ENCODE assay signal across 19 cellular contexts in genomic region chr2:55993685-55994084, GRCh38.
"Had no signal": no experiment of that assay in that cellular context is flagged by ENCODE, and none has a peak within 500 bp of the region (broad histone marks: within the 10 kb centered on the region; RNA-seq: fewer than 3 reads in every experiment).

No MANE protein-coding gene starts in this region.

- H3K4me1 Mint-ChIP-seq: naive thymus-derived CD4-positive, alpha-beta T cell; stimulated activated memory B cell treated with anti-CD40 and anti-IgM and Interleukin-4, amounts not matched to agents 10 μg/mL and 1 μg/mL and 100 μg/mL, for 72 hours had no signal

- H3K27ac ChIP-seq: esophagus muscularis mucosa, gastroesophageal sphincter, neutrophil, ovary, transverse colon had no signal

- H3K27me3 ChIP-seq: esophagus muscularis mucosa, gastroesophageal sphincter, ovary had no signal

- H3K27ac Mint-ChIP-seq: naive thymus-derived CD4-positive, alpha-beta T cell; progenitor cell of endocrine pancreas; stimulated activated memory B cell treated with anti-CD40 and anti-IgM and Interleukin-4, amounts not matched to agents 10 μg/mL and 1 μg/mL and 100 μg/mL, for 72 hours; stimulated activated naive CD8-positive, alpha-beta T cell treated with anti-CD3 and anti-CD28 coated beads, Interleukin-15, Interleukin-2, amounts not matched to agents 100 ng/mL and 50 ng/mL, for 24 hours had no signal

- H3K9me3 Mint-ChIP-seq: stimulated activated memory B cell treated with anti-CD40 and anti-IgM and Interleukin-4, amounts not matched to agents 10 μg/mL and 1 μg/mL and 100 μg/mL, for 72 hours; stimulated activated naive CD8-positive, alpha-beta T cell treated with anti-CD3 and anti-CD28 coated beads, Interleukin-15, Interleukin-2, amounts not matched to agents 100 ng/mL and 50 ng/mL, for 24 hours had no signal

- H3K9me3 ChIP-seq: esophagus muscularis mucosa, gastroesophageal sphincter, neutrophil, ovary, transverse colon had no signal

- H3K27me3 Mint-ChIP-seq: progenitor cell of endocrine pancreas had no signal

- H3K4me3 ChIP-seq: esophagus muscularis mucosa, gastroesophageal sphincter, lung, ovary, transverse colon had no signal

- H3K36me3 Mint-ChIP-seq: naive thymus-derived CD4-positive, alpha-beta T cell; stimulated activated memory B cell treated with anti-CD40 and anti-IgM and Interleukin-4, amounts not matched to agents 10 μg/mL and 1 μg/mL and 100 μg/mL, for 72 hours had no signal

- ATAC-seq: gastroesophageal sphincter; left colon; left ventricle myocardium superior; naive thymus-derived CD4-positive, alpha-beta T cell; right cardiac atrium; stimulated activated memory B cell treated with anti-CD40 and anti-IgM and Interleukin-4, amounts not matched to agents 10 μg/mL and 1 μg/mL and 100 μg/mL, for 72 hours had no signal

- H3K4me3 Mint-ChIP-seq: naive thymus-derived CD4-positive, alpha-beta T cell; stimulated activated memory B cell treated with anti-CD40 and anti-IgM and Interleukin-4, amounts not matched to agents 10 μg/mL and 1 μg/mL and 100 μg/mL, for 72 hours; stimulated activated naive CD8-positive, alpha-beta T cell treated with anti-CD3 and anti-CD28 coated beads, Interleukin-15, Interleukin-2, amounts not matched to agents 100 ng/mL and 50 ng/mL, for 24 hours had no signal

- FAIRE-seq: endometrium had no signal

- DNase-seq: effector memory CD4-positive, alpha-beta T cell; foreskin fibroblast; glutamatergic neuron; left colon; left ventricle myocardium superior; mesendoderm; naive thymus-derived CD4-positive, alpha-beta T cell; ovary; right cardiac atrium; stimulated activated CD4-positive, alpha-beta T cell treated with anti-CD3 and anti-CD28 coated beads, Interleukin-4, amount 100 ng/mL, for 24 hours; transverse colon had no signal

- H3K36me3 ChIP-seq: esophagus muscularis mucosa, gastroesophageal sphincter, neutrophil, ovary, transverse colon had no signal
